In genomic region chr11:16806791-16807190, GRCh38 we compare ENCODE assay signal across 15 cellular contexts.
A peak's percentile ranks its signal among the peaks of the same experiment; 100 is the strongest.
DNase-seq lines count a peak whose midpoint lies in the region; ATAC-seq and TF ChIP-seq lines count a peak whose summit lies in the region.
"Had no signal": no experiment of that assay in that cellular context is flagged by ENCODE, and none has a peak within 500 bp of the region (broad histone marks: within the 10 kb centered on the region; RNA-seq: fewer than 3 reads in every experiment).

No MANE protein-coding gene starts in this region.

- no peaks in the 10 kb centered on the region for H3K36me3 ChIP-seq in spleen

- TF ChIP-seq CTCF in spleen (IDR thresholded peaks at IDR 0.05 in 8 of 11, conservative IDR thresholded peaks at IDR 0.05 in 3 of 11), result no peak

- H3K9me3 Mint-ChIP-seq in activated T-helper 17 cell treated with anti-CD3 and anti-CD28 coated beads, Interleukin-2, amount 50 U/mL, for 72 hours, result no peaks in the 10 kb centered on the region
- no peaks in the 10 kb centered on the region for H3K9me3 Mint-ChIP-seq in activated T-cell treated with anti-CD3 and anti-CD28 coated beads, Interleukin-2, amount 50 U/mL, for 72 hours
- H3K9me3 Mint-ChIP-seq: activated CD4-positive, alpha-beta T cell treated with anti-CD3 and anti-CD28 coated beads, Interleukin-2, amount 10 ng/mL, durations not matched to agents 7 days and 5 days; naive B cell had no signal

- peaks cover 34% of the 10 kb centered on the region for H3K4me1 ChIP-seq in right cardiac atrium (ENCODE audit: control insufficient read depth, insufficient read depth, low read length)
- peaks cover 4 to 66% (median 39%) of the 10 kb centered on the region in 6 donors for H3K4me1 ChIP-seq in spleen

- intact Hi-C loops in right cardiac atrium (cut with DNase I) (no loop called here), spleen (cut with DNase I; ENCODE audit: low total_unique reads) (no loop called here)

- H3K4me3 ChIP-seq in right cardiac atrium (ENCODE audit: low read length), result no peak overlapping the region
- peak overlapping the region in 1 of 8 donors; percentile 30 for H3K4me3 ChIP-seq in spleen
- H3K4me3 ChIP-seq: tibial nerve had no signal

- no peak for TF ChIP-seq POLR2A in spleen (IDR thresholded peaks at IDR 0.05)

- H3K36me3 Mint-ChIP-seq in activated T-helper 17 cell treated with anti-CD3 and anti-CD28 coated beads, Interleukin-2, amount 50 U/mL, for 72 hours (ENCODE audit: low read depth), result no peaks in the 10 kb centered on the region
- no peaks in the 10 kb centered on the region for H3K36me3 Mint-ChIP-seq in activated T-cell treated with anti-CD3 and anti-CD28 coated beads, Interleukin-2, amount 50 U/mL, for 72 hours (ENCODE audit: insufficient read depth in 2 of 2)
- H3K36me3 Mint-ChIP-seq: naive B cell had no signal

- H3K27ac Mint-ChIP-seq in activated T-helper 17 cell treated with anti-CD3 and anti-CD28 coated beads, Interleukin-2, amount 50 U/mL, for 72 hours, result peak overlapping the region; percentile 20
- H3K27ac Mint-ChIP-seq in activated T-cell treated with anti-CD3 and anti-CD28 coated beads, Interleukin-2, amount 50 U/mL, for 72 hours, result no peak overlapping the region
- H3K27ac Mint-ChIP-seq: activated CD4-positive, alpha-beta T cell treated with anti-CD3 and anti-CD28 coated beads, Interleukin-2, amount 10 ng/mL, durations not matched to agents 7 days and 5 days; naive B cell had no signal

- H3K27me3 Mint-ChIP-seq in activated T-helper 17 cell treated with anti-CD3 and anti-CD28 coated beads, Interleukin-2, amount 50 U/mL, for 72 hours, result no peaks in the 10 kb centered on the region
- no peaks in the 10 kb centered on the region for H3K27me3 Mint-ChIP-seq in activated T-cell treated with anti-CD3 and anti-CD28 coated beads, Interleukin-2, amount 50 U/mL, for 72 hours (ENCODE audit: low read depth)
- H3K27me3 Mint-ChIP-seq: activated CD4-positive, alpha-beta T cell treated with anti-CD3 and anti-CD28 coated beads, Interleukin-2, amount 10 ng/mL, durations not matched to agents 7 days and 5 days; naive B cell had no signal

- DNase-seq in DMS 273 (lab: John Stamatoyannopoulos, UW; ENCODE audit: unreplicated experiment) (peak; percentile 7), DMS 273 treated with DMSO at 0.1 percent for 48 hours (lab: John Stamatoyannopoulos, UW) (no peak), right cardiac atrium (peak; percentile 58 to 85 (median 81)), spleen (peak; percentile 54), A172 (ENCODE audit: low spot score) (no peak), NCI-H2107 treated with DMSO at 0.1 percent for 48 hours (lab: John Stamatoyannopoulos, UW; ENCODE audit: unreplicated experiment) (no peak)
- DNase-seq in activated T-cell treated with anti-CD3 and anti-CD28 coated beads, Interleukin-2, amount 50 U/mL, for 72 hours, result no peak
- DNase-seq: activated CD4-positive, alpha-beta T cell treated with anti-CD3 and anti-CD28 coated beads, Interleukin-2, amount 10 ng/mL, durations not matched to agents 7 days and 5 days; DMS53; H7; naive B cell; NCI-H1930 had no signal

- H3K4me1 Mint-ChIP-seq in activated T-helper 17 cell treated with anti-CD3 and anti-CD28 coated beads, Interleukin-2, amount 50 U/mL, for 72 hours, result peaks cover 20% of the 10 kb centered on the region
- no peaks in the 10 kb centered on the region for H3K4me1 Mint-ChIP-seq in activated T-cell treated with anti-CD3 and anti-CD28 coated beads, Interleukin-2, amount 50 U/mL, for 72 hours (ENCODE audit: low read depth)
- H3K4me1 Mint-ChIP-seq: naive B cell had no signal

- H3K9me3 ChIP-seq in right cardiac atrium (ENCODE audit: control insufficient read depth, low read length), result no peaks in the 10 kb centered on the region
- no peaks in the 10 kb centered on the region for H3K9me3 ChIP-seq in spleen
- H3K9me3 ChIP-seq: tibial nerve had no signal

- H3K27me3 ChIP-seq in right cardiac atrium (ENCODE audit: control insufficient read depth, insufficient read depth), result no peaks in the 10 kb centered on the region
- no peaks in the 10 kb centered on the region for H3K27me3 ChIP-seq in spleen (replicated peaks in 1 of 7)
- H3K27me3 ChIP-seq: tibial nerve had no signal

- ATAC-seq in activated T-helper 17 cell treated with anti-CD3 and anti-CD28 coated beads, Interleukin-2, amount 50 U/mL, for 72 hours (replicated peaks), result no peak
- ATAC-seq in right cardiac atrium, result peak in 1 of 2 donors; percentile 41
- no peak for ATAC-seq in activated T-cell treated with anti-CD3 and anti-CD28 coated beads, Interleukin-2, amount 50 U/mL, for 72 hours (replicated peaks in 1 of 2)

- H3K4me3 Mint-ChIP-seq in activated T-helper 17 cell treated with anti-CD3 and anti-CD28 coated beads, Interleukin-2, amount 50 U/mL, for 72 hours, result peak overlapping the region; percentile 16
- H3K4me3 Mint-ChIP-seq in activated T-cell treated with anti-CD3 and anti-CD28 coated beads, Interleukin-2, amount 50 U/mL, for 72 hours, result no peak overlapping the region
- H3K4me3 Mint-ChIP-seq: activated CD4-positive, alpha-beta T cell treated with anti-CD3 and anti-CD28 coated beads, Interleukin-2, amount 10 ng/mL, durations not matched to agents 7 days and 5 days; naive B cell had no signal

- no peak overlapping the region for H3K27ac ChIP-seq in right cardiac atrium (ENCODE audit: low read length)
- peak overlapping the region in 7 of 8 donors; percentile 16 to 70 (median 61) for H3K27ac ChIP-seq in spleen
- H3K27ac ChIP-seq: 22Rv1 had no signal

- WGBS in right cardiac atrium, result 36% methylated on average over 11 of the region's 11 CpGs
- WGBS in spleen, 5 donors, result 58 to 79% (median 66%) methylated on average over 11 of the region's 11 CpGs

Comparison
In these comparisons a context has a peak if more than half of its experiments do, and no peak if none do; other contexts are left out.
1. DNase-seq: peak in DMS 273 (single experiment), right cardiac atrium (3 of 3) and spleen (single experiment); none in DMS 273 treated with DMSO at 0.1 percent for 48 hours (single experiment), A172 (single experiment), NCI-H2107 treated with DMSO at 0.1 percent for 48 hours (single experiment) and activated T-cell treated with anti-CD3 and anti-CD28 coated beads, Interleukin-2, amount 50 U/mL, for 72 hours (0 of 2).